In the genomic region with DNA sequence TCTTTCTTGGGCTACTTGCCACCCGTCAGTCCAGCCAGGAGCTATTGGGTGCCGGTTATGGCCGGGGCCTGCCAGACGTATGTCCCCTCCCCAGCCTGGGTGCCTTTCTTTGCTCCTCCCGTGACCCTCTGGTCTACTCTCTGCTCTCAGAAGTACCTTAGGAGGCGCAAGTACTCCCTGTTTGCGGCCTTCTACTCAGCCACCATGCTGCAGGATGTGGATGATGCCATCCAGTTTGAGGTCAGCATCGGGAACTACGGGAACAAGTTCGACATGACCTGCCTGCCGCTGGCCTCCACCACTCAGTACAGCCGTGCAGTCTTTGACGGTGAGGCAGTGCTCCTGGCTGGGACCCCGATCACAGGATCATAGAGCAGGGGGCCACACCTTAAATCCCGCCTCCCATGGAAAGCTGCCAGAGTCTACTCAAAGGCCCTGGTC, we compare ENCODE assay signal across 15 cellular contexts.
"Had no signal": no experiment of that assay in that cellular context is flagged by ENCODE, and none has a peak within 500 bp of the region (broad histone marks: within the 10 kb centered on the region; RNA-seq: fewer than 3 reads in every experiment).

No MANE protein-coding gene starts in this region.

- H3K27ac ChIP-seq: colonic mucosa, esophagus squamous epithelium, foreskin keratinocyte, hepatocyte, suprapubic skin, thyroid gland had no signal

- ATAC-seq: foreskin keratinocyte; mucosa of descending colon; naive thymus-derived CD8-positive, alpha-beta T cell had no signal

- FAIRE-seq: small intestine, urothelium cell line had no signal

- DNase-seq: cerebellar nuclear complex; colonic mucosa; dermis blood vessel endothelial cell; esophagus squamous epithelium; foreskin keratinocyte; head of caudate nucleus; small intestine; stimulated activated CD4-positive, alpha-beta T cell treated with anti-CD3 and anti-CD28 coated beads, Interleukin-2, amount 100 ng/mL, for 48 hours; stimulated activated naive CD4-positive, alpha-beta T cell treated with Interleukin-2 at 50 U/mL for 16 hours; thyroid gland had no signal

- H3K4me3 ChIP-seq: colonic mucosa, esophagus squamous epithelium, hepatocyte, mucosa of descending colon, suprapubic skin, thyroid gland had no signal

- H2AFZ ChIP-seq: hepatocyte had no signal

- H3K4me2 ChIP-seq: hepatocyte had no signal

- H3K79me2 ChIP-seq: hepatocyte had no signal

- H3K27me3 ChIP-seq: colonic mucosa, esophagus squamous epithelium, hepatocyte, suprapubic skin, thyroid gland had no signal

- H3K36me3 ChIP-seq: colonic mucosa, esophagus squamous epithelium, suprapubic skin, thyroid gland had no signal

- H3K4me1 ChIP-seq: colonic mucosa, esophagus squamous epithelium, foreskin keratinocyte, suprapubic skin had no signal

- H3K9me3 ChIP-seq: colonic mucosa, esophagus squamous epithelium, mucosa of descending colon, suprapubic skin, thyroid gland had no signal
